Comparison of ENCODE assay signal across 1 cellular context in the genomic region with DNA sequence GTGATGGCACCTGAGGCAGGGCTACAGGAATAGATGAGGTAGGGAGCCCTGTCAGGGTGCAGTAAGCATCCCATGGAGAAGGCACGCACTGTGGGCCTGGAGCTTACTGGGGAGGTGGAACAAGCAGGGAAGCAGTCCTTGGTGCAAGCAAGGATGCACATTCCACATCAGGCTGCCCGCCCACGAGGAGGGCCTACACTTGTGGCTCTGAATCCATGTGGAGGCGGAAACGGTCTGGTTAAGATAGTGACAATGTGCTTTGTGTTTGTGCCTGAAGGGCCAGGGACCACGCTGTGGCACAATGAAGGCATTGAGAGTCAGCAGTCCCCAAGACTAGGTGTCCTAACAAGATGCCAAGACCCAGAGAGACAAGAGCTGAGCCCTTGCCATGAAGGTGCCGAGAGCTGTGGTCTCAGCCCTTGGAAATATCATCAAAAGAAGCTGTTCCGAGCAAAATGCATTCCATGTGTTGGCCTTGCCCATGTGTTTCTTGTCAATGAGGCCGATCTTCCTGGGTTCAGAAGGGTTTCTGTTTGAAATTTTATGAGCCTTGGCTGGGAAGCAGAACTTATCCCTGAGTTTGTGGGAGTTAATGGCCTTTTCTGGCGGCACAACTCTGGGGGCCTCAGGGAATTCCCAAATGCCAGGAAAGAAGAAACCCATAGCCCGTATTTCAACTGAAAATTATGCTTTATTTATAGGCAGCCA.
TF ChIP-seq lines count a peak whose summit lies in the region.

No MANE protein-coding gene starts in this region.

TF ChIP-seq in H1, 55 proteins besides CTCF, POLR2A, EP300 and RAD21:
- TF ChIP-seq CHD7 (IDR thresholded peaks at IDR 0.05; ENCODE audit: insufficient replicate concordance, low read length) (no peak), ATF2 (IDR thresholded peaks at IDR 0.05; ENCODE audit: low read length) (no peak), KDM4A (IDR thresholded peaks at IDR 0.05; ENCODE audit: low read depth, low read length, severe bottlenecking) (no peak), RNF2 (IDR thresholded peaks at IDR 0.05; ENCODE audit: borderline replicate concordance, low read depth, low read length, missing control alignments, poor library complexity, severe bottlenecking) (no peak), RFX5 (IDR thresholded peaks at IDR 0.05; ENCODE audit: borderline replicate concordance, low read depth, low read length) (no peak), TAF7 (optimal IDR thresholded peaks at IDR 0.05; ENCODE audit: borderline replicate concordance, low read depth, low read length) (no peak), JUN (IDR thresholded peaks at IDR 0.05; ENCODE audit: low read depth, low read length) (no peak), SP1 (IDR thresholded peaks at IDR 0.05; ENCODE audit: low read depth, low read length) (no peak), CHD2 (IDR thresholded peaks at IDR 0.05; ENCODE audit: low read length) (no peak), SP2 (IDR thresholded peaks at IDR 0.05; ENCODE audit: low read length) (no peak), ASH2L (IDR thresholded peaks at IDR 0.05; ENCODE audit: low read length) (no peak), RBBP5 (IDR thresholded peaks at IDR 0.05; ENCODE audit: borderline replicate concordance, low read depth, low read length) (no peak), NANOG (IDR thresholded peaks at IDR 0.05; ENCODE audit: insufficient read depth, low read depth, low read length, poor library complexity, severe bottlenecking) (no peak)
- TF ChIP-seq, protein P1, sequence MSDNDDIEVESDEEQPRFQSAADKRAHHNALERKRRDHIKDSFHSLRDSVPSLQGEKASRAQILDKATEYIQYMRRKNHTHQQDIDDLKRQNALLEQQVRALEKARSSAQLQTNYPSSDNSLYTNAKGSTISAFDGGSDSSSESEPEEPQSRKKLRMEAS (IDR thresholded peaks at IDR 0.05): no peak
